1 cellular context compared by ENCODE assay signal in the genomic region with DNA sequence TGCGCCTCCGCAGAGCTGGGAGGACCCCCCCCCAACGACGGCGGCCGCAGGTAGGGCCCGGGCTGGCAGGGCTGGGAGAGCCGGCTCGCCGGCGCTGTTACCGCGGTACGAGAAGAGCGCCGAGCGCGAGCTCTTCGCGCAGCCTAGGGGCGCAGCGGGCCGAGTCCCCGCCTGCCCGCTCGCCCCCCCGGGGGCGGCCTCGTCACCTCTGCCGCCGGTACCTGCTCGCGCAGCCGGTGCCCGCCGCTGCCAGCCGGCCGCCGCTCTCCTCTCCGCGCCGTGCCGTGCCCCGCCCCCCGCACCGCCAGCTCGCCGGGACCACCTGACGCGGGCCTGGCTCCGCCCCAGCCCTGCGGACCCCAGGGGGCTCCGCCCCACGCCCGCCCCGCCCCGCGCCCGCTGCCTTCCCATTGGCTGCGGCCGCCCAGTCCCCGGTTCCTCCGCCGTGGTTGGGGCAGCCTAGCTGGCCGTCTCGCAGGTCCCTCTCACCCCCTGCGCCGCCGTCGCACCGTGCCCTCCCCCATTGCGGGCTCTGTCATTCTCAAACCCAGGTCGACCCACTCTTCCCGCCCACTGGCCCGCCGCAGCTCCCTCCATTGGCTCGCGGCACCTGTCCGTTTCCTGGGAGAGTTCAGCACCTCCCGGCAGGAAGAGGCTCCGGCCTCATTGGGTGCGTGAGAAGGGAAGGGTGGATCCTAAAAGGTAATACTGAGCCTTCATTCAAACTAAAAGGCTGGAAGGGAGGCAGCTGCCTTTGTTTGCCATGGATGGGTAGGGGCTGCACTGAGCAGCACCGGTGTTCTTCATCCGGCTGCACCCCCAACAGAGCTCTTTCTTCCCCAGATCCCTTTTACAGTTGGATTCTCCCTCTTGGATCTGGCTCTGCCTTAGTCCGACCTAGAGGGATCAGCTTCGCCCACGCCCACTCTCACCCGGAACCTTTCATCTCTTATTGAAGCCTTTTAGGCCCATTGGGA.
TF ChIP-seq lines count a peak whose summit lies in the region.

A gene (minus strand): TSS at position 276 of the 977 bp plus-strand sequence. CDS start 342 bp downstream, outside the sequence.

TF ChIP-seq in SK-N-SH, 30 proteins besides CTCF, POLR2A, EP300 and RAD21 (continued from another document):
- peak; percentile 50; the same call in 1 of the 2 replicates for TF ChIP-seq GABPA (IDR thresholded peaks at IDR 0.05; ENCODE audit: low read depth)
- TF ChIP-seq SIN3A (IDR thresholded peaks at IDR 0.05; ENCODE audit: borderline replicate concordance, low read depth, low read length) = peak; percentile 19; the same call in 1 of the 2 replicates
- peak; percentile 42; the same call in 1 of the 2 replicates for TF ChIP-seq RFX5 (IDR thresholded peaks at IDR 0.05; ENCODE audit: low read length)
- peak; percentile 34 for TF ChIP-seq NRF1 (IDR thresholded peaks at IDR 0.05; ENCODE audit: low read depth, low read length)
- peak; percentile 59 for TF ChIP-seq MXI1 (IDR thresholded peaks at IDR 0.05; ENCODE audit: low read depth, low read length)
